18 cellular contexts compared by ENCODE assay signal in genomic region chr3:129085165-129085715, GRCh38. TPM values are rescaled to one million over a fixed set of nuclear protein-coding genes. Genes with fewer than 3 reads are reported as not detected.
"Had no signal": no experiment of that assay in that cellular context is flagged by ENCODE, and none has a peak within 500 bp of the region (broad histone marks: within the 10 kb centered on the region; RNA-seq: fewer than 3 reads in every experiment).

No MANE protein-coding gene starts in this region.

- H3K4me3 ChIP-seq: colonic mucosa, lung, psoas muscle, SK-N-MC, testis, upper lobe of right lung had no signal

- H3K4me3 Mint-ChIP-seq: stimulated activated naive CD8-positive, alpha-beta T cell treated with anti-CD3 and anti-CD28 coated beads, Interleukin-15, Interleukin-2, amounts not matched to agents 100 ng/mL and 50 ng/mL, for 24 hours had no signal

- H3K36me3 ChIP-seq: colonic mucosa, upper lobe of right lung had no signal

- H3K9me3 Mint-ChIP-seq: stimulated activated naive CD8-positive, alpha-beta T cell treated with anti-CD3 and anti-CD28 coated beads, Interleukin-15, Interleukin-2, amounts not matched to agents 100 ng/mL and 50 ng/mL, for 24 hours had no signal

- H3K27me3 Mint-ChIP-seq: stimulated activated naive CD8-positive, alpha-beta T cell treated with anti-CD3 and anti-CD28 coated beads, Interleukin-15, Interleukin-2, amounts not matched to agents 100 ng/mL and 50 ng/mL, for 24 hours had no signal

- H3K27ac ChIP-seq: colonic mucosa, psoas muscle, SK-N-MC, testis, upper lobe of right lung had no signal

- H3K27ac Mint-ChIP-seq: stimulated activated naive CD8-positive, alpha-beta T cell treated with anti-CD3 and anti-CD28 coated beads, Interleukin-15, Interleukin-2, amounts not matched to agents 100 ng/mL and 50 ng/mL, for 24 hours had no signal

- H3K27me3 ChIP-seq: colonic mucosa, testis, upper lobe of right lung had no signal

- H3K4me1 ChIP-seq: colonic mucosa had no signal

- H3K9me3 ChIP-seq: colonic mucosa, psoas muscle, testis, upper lobe of right lung had no signal

- DNase-seq: activated CD4-positive, alpha-beta T cell treated with anti-CD3 and anti-CD28 coated beads, Interleukin-2, amount 50 U/mL, for 48 hours; activated CD8-positive, alpha-beta memory T cell treated with anti-CD3 and anti-CD28 coated beads, Interleukin-2, amount 50 U/mL, for 4 hours; colonic mucosa; effector CD4-positive, alpha-beta T cell; foreskin melanocyte; head of caudate nucleus; left colon; midbrain; psoas muscle; testis; upper lobe of right lung had no signal

- ATAC-seq: activated CD4-positive, CD25-positive, alpha-beta regulatory T cell treated with anti-CD3 and anti-CD28 coated beads, Interleukin-2, amount 50 U/mL, for 24 hours; left colon; psoas muscle; sciatic nerve; upper lobe of right lung had no signal

RNA-seq across cellular contexts. Expression of gene GP9, which starts 24.7 kb away (rescaled TPM):
- total RNA-seq: omental fat pad; psoas muscle; T-helper 1 cell treated with Interleukin-12 subunit alpha and Interleukin-12 subunit beta and Interleukin-4 antibody, amounts not matched to agents 30 ng/mL and 1 ng/mL, for 36 hours had no signal
